12 cellular contexts compared by ENCODE assay signal in the genomic region with DNA sequence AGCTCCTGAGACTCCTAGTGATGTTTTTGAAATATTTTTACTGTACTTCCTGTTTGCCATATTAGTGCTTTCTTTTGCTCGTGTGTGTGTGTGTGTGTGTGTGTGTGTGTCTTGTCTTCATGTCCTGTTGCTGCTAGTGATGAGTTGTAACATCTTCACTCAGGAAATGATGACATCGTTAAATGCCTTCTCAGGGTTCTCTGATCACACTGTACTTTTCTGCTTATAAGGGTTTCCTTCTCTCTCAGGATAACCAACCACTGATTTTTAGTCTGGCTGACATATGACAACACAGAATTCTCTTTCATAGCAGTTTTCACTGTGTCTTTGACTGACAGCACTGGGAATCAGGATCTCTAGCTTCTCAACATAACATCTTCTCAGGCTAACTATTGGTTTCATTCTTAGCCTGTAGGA. TPM values are rescaled to one million over a fixed set of nuclear protein-coding genes. Genes with fewer than 3 reads are reported as not detected.
DNase-seq lines count a peak whose midpoint lies in the region; ATAC-seq, FAIRE-seq and TF ChIP-seq lines count a peak whose summit lies in the region.
"Had no signal": no experiment of that assay in that cellular context is flagged by ENCODE, and none has a peak within 500 bp of the region (broad histone marks: within the 10 kb centered on the region; RNA-seq: fewer than 3 reads in every experiment).

No MANE protein-coding gene starts in this region.

- no peak for TF ChIP-seq RAD21 in GM12878 (IDR thresholded peaks at IDR 0.05; ENCODE audit: insufficient read depth, low read depth, low read length)

- H3K27me3 ChIP-seq in GM12878 (replicated peaks in 1 of 2; ENCODE audit: control insufficient read depth in 2 of 2, insufficient read depth in 2 of 2, low read length in 1 of 2), result no peaks in the 10 kb centered on the region
- no peaks in the 10 kb centered on the region for H3K27me3 ChIP-seq in suprapubic skin

- peak overlapping the region; percentile 63 for H2AFZ ChIP-seq in GM12878 (ENCODE audit: control insufficient read depth, low read depth, low read length)

- H3K4me2 ChIP-seq in GM12878 (ENCODE audit: control insufficient read depth, insufficient read depth), result peak overlapping the region; percentile 50; the same call in 1 of the 2 replicates

- CTCF ChIA-PET in GM12878 (lab: Yijun Ruan, JAX), result no interaction called here

- H3K27ac ChIP-seq in GM12878 (ENCODE audit: control insufficient read depth, insufficient read depth) (peak overlapping the region; percentile 51), suprapubic skin (no peak overlapping the region)

- TF ChIP-seq CTCF in GM12878 (IDR thresholded peaks at IDR 0.05 in 2 of 3, conservative IDR thresholded peaks at IDR 0.05 in 1 of 3; ENCODE audit: control insufficient read depth in 2 of 3, extremely low read depth in 1 of 3, insufficient read depth in 1 of 3, low read depth in 3 of 3, low read length in 3 of 3) (no peak), suprapubic skin (IDR thresholded peaks at IDR 0.05) (no peak)

- H3K4me3 ChIP-seq in GM12878 (0 out of 2 replicates have a peak overlapping the region, but pooled peaks have one; percentile 7), suprapubic skin (no peak overlapping the region)

- peak; percentile 43 for DNase-seq in GM12878 (ENCODE audit: low read depth, low spot score)
- no peak for DNase-seq in stimulated activated CD8-positive, alpha-beta memory T cell treated with anti-CD3 and anti-CD28 coated beads, Interleukin-4, amount 100 ng/mL, for 48 hours
- no peak for DNase-seq in suprapubic skin (ENCODE audit: low spot score in 2 of 2)
- DNase-seq in cortex of kidney (lab: John Stamatoyannopoulos, UW), result no peak
- DNase-seq: GDM1; nephron progenitor cell; NK-92 treated with Interleukin-12 subunit alpha and Interleukin-12 subunit beta, amount 100 ng/mL, for 24 hours had no signal

- no peak for TF ChIP-seq POLR2A in GM12878 (IDR thresholded peaks at IDR 0.05; ENCODE audit: low read depth, low read length)
- TF ChIP-seq POLR2A in suprapubic skin (IDR thresholded peaks at IDR 0.05), result no peak

- H3K4me1 ChIP-seq in GM12878 (ENCODE audit: control insufficient read depth, insufficient read depth, low read length) (peaks cover 6% of the 10 kb centered on the region; the same call in 1 of the 2 replicates), suprapubic skin (no peaks in the 10 kb centered on the region)

- intact Hi-C loops in GM12878 (cut with micrococcal nuclease; ENCODE audit: unreplicated experiment), result loop anchor here (5.0 kb wide), 1 partner anchor 78 kb away; no protein-coding TSS in a partner anchor

- no peak overlapping the region for H3K9ac ChIP-seq in GM12878 (ENCODE audit: control insufficient read depth, insufficient read depth, low read length)

- POLR2A ChIA-PET in GM12878 (lab: Charles Lee), result no interaction called here

- TF ChIP-seq EP300 in GM12878 (IDR thresholded peaks at IDR 0.05; ENCODE audit: borderline replicate concordance in 1 of 2, control insufficient read depth in 1 of 2, low read depth in 2 of 2, low read length in 2 of 2) (no peak), suprapubic skin (IDR thresholded peaks at IDR 0.05) (no peak)

- RAD21 ChIA-PET in GM12878 (lab: Charles Lee; ENCODE audit: unreplicated experiment), result no interaction called here

- ATAC-seq in GM18502 (IDR thresholded peaks at IDR 0.05; ENCODE audit: poor library complexity, unreplicated experiment) (peak; percentile 65), GM21447 (IDR thresholded peaks at IDR 0.05; ENCODE audit: unreplicated experiment) (peak; percentile 71), HG03565 (IDR thresholded peaks at IDR 0.05; ENCODE audit: unreplicated experiment) (peak; percentile 77), GM12878 (peak; percentile 93), HG02642 (IDR thresholded peaks at IDR 0.05; ENCODE audit: poor library complexity, unreplicated experiment) (no peak)

- no peaks in the 10 kb centered on the region for H3K36me3 ChIP-seq in GM12878 (ENCODE audit: control insufficient read depth in 2 of 2, insufficient read depth in 2 of 2, low read length in 1 of 2)
- no peaks in the 10 kb centered on the region for H3K36me3 ChIP-seq in suprapubic skin

- H4K20me1 ChIP-seq in GM12878 (ENCODE audit: control insufficient read depth, insufficient read depth), result no peaks in the 10 kb centered on the region

- BruUV-seq in GM12878 (replicated peaks; lab: Mats Ljungman, UMichigan), result no TSS peak

- no peaks in the 10 kb centered on the region for H3K79me2 ChIP-seq in GM12878 (ENCODE audit: control insufficient read depth, insufficient read depth, low read length)

- peak; percentile 65 for FAIRE-seq in GM12878 (lab: Jason Lieb, UNC)

- in situ Hi-C loops in GM12878 (cut with MboI), result no loop called here

- SMC1A ChIA-PET in GM12878 (lab: Charles Lee; ENCODE audit: uncharacterized antibody, unreplicated experiment), result interaction anchor here (1.0 to 1.8 kb wide), 3 partner anchors 10 to 54 kb away, joined by 3 to 8 read pairs (median 3); no protein-coding TSS in a partner anchor

- H3K9me3 ChIP-seq in GM12878 (replicated peaks; ENCODE audit: control insufficient read depth, insufficient read depth, low read length) (no peaks in the 10 kb centered on the region), suprapubic skin (no peaks in the 10 kb centered on the region)

- 0% methylated on average over 2 of the region's 2 CpGs for WGBS in GM12878 (ENCODE audit: insufficient coverage, insufficient replicate concordance, low lambda C conversion rate, missing lambda C conversion rate)
- WGBS in suprapubic skin, result 30% methylated on average over 2 of the region's 2 CpGs

TF ChIP-seq in GM12878, 131 proteins besides CTCF, POLR2A, EP300 and RAD21 (continues in another document):
- TF ChIP-seq SRF (IDR thresholded peaks at IDR 0.05; ENCODE audit: low read depth in 2 of 2, low read length in 2 of 2) (peak; percentile 95 to 99), ESRRA (IDR thresholded peaks at IDR 0.05; ENCODE audit: low read length) (no peak), ATF3 (IDR thresholded peaks at IDR 0.05; ENCODE audit: borderline replicate concordance, extremely low read depth, low read depth, low read length) (no peak), CBFB (IDR thresholded peaks at IDR 0.05; ENCODE audit: low read depth) (peak; percentile 9; the same call in 1 of the 2 replicates), GATAD2B (conservative IDR thresholded peaks at IDR 0.05; ENCODE audit: low read depth) (no peak), ASH2L (IDR thresholded peaks at IDR 0.05; ENCODE audit: borderline replicate concordance, low read depth) (no peak), TBL1XR1 (IDR thresholded peaks at IDR 0.05; ENCODE audit: low read depth, low read length) (no peak), MEF2A (IDR thresholded peaks at IDR 0.05; ENCODE audit: insufficient read depth, low read depth, low read length) (no peak), HCFC1 (IDR thresholded peaks at IDR 0.05; ENCODE audit: low read length) (no peak), BACH1 (IDR thresholded peaks at IDR 0.05; ENCODE audit: borderline replicate concordance) (no peak), TAF1 (IDR thresholded peaks at IDR 0.05; ENCODE audit: borderline replicate concordance, low read depth, low read length) (no peak), ETV6 (conservative IDR thresholded peaks at IDR 0.05 in 1 of 2, IDR thresholded peaks at IDR 0.05 in 1 of 2; ENCODE audit: borderline replicate concordance in 1 of 2, low read depth in 1 of 2) (peak in 1 of 2 experiments; percentile 84; a peak in 2 of 4 replicates), TARDBP (IDR thresholded peaks at IDR 0.05; ENCODE audit: borderline replicate concordance) (no peak), HDAC2 (IDR thresholded peaks at IDR 0.05) (no peak), WRNIP1 (IDR thresholded peaks at IDR 0.05; ENCODE audit: borderline replicate concordance, low read depth, low read length) (no peak), SPI1 (IDR thresholded peaks at IDR 0.05; ENCODE audit: borderline replicate concordance, insufficient read depth, low read depth, low read length) (no peak), IKZF1 (conservative IDR thresholded peaks at IDR 0.05) (no peak), POU2F2 (IDR thresholded peaks at IDR 0.05; ENCODE audit: borderline replicate concordance, low read depth, low read length) (no peak), CREB1 (IDR thresholded peaks at IDR 0.05; ENCODE audit: low read depth) (peak; percentile 85), RB1 (IDR thresholded peaks at IDR 0.05; ENCODE audit: borderline replicate concordance) (no peak)

RNA-seq across cellular contexts. Expression of gene SV2C, which starts 16.1 kb away (rescaled TPM):
- 0.24 and 0.40 TPM in 2 replicates for total RNA-seq in GM12878 (2013; cell fraction: nucleolus; rRNA removed)
- 0.40 and 2.2 TPM in 2 replicates for total RNA-seq in GM12878 (2014; rRNA removed)
- 0.94 and 0.97 TPM in 2 replicates for total RNA-seq in GM12878 (2014; rRNA removed; fragmentation: Illumina TruSeq; extraction: Trizol)
- total RNA-seq in GM12878 (2021), result 1.1 TPM in 2 replicates
- 0.03 TPM for polyA plus RNA-seq in GM12878 (2011; ENCODE audit: low read depth)
- under 0.01 TPM in 1 of 2 replicates, not detected in the other for polyA plus RNA-seq in GM12878 (2011; rRNA removed)
- polyA plus RNA-seq in GM12878 (2011; cell fraction: cytosol; rRNA removed), result not detected in 2 replicates
- polyA plus RNA-seq in GM12878 (2011; cell fraction: nucleus; rRNA removed), result not detected in 2 replicates
- 0.03 TPM in 2 replicates for polyA plus RNA-seq in GM12878 (2012)
- 0.76 and 0.81 TPM in 2 replicates for polyA plus RNA-seq in GM12878 (2014; fragmentation: Illumina TruSeq; extraction: Trizol)
- polyA plus RNA-seq in GM12878 (2014; fragmentation: Nextera tagmentation; extraction: Ambion mirVana), result under 1 TPM; 0.20 to 0.37 TPM
- 0.60 and 0.69 TPM in 2 replicates for polyA plus RNA-seq in GM12878 (2014; rRNA removed)
- 1 to 10 TPM in 1 of 2 experiments, under 1 TPM in 1; 0.56 to 1.0 TPM for polyA plus RNA-seq in GM12878 (2016; fragmentation: Nextera tagmentation; extraction: Ambion mirVana)
- polyA minus RNA-seq in GM12878 (2011; rRNA and poly(A)+ RNA removed), result not detected in 2 replicates
- not detected in 2 replicates for polyA minus RNA-seq in GM12878 (2011; cell fraction: cytosol; rRNA and poly(A)+ RNA removed)
- polyA minus RNA-seq in GM12878 (2011; cell fraction: nucleus; rRNA and poly(A)+ RNA removed), result not detected in 2 replicates
- under 1 TPM in 3 of 4 donors, not detected in 1; 0.16 to 0.30 (median 0.23) TPM for total RNA-seq in suprapubic skin
- total RNA-seq: endothelial cell of umbilical vein had no signal
- polyA plus RNA-seq: endothelial cell of umbilical vein had no signal
